8 cellular contexts compared by ENCODE assay signal in the genomic region with DNA sequence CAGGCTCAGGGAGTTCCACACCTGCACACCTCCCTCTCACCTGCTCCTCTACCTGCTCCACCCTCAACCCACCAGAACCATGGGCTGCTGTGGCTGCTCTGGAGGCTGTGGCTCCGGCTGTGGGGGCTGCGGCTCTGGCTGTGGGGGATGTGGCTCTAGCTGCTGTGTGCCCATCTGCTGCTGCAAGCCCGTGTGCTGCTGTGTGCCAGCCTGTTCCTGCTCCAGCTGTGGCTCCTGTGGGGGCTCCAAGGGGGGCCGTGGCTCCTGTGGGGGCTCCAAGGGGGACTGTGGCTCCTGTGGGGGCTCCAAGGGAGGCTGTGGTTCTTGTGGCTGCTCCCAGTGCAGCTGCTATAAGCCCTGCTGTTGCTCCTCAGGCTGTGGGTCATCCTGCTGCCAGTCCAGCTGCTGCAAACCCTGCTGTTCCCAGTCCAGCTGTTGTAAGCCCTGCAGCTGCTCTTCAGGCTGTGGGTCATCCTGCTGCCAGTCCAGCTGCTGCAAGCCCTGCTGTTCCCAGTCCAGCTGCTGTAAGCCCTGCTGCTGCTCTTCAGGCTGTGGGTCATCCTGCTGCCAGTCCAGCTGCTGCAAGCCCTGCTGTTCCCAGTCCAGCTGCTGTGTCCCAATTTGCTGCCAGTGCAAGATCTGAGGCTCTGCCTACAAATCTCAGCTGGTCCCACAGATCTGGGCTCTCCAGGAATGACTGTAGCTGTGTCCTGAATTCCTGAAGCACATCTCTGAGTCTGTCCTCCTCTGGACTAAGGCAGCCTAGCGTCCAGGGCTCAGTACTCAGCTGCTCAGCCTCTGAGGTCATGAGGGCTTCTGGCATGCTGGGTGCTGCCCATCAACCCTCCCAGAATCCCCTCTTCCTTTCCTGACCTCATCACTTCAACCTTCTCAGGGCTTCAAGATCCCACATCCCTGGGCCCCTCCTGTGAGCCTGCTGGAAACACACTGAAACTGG. TPM values are rescaled to one million over a fixed set of nuclear protein-coding genes. Genes with fewer than 3 reads are reported as not detected.
"Had no signal": no experiment of that assay in that cellular context is flagged by ENCODE, and none has a peak within 500 bp of the region (broad histone marks: within the 10 kb centered on the region; RNA-seq: fewer than 3 reads in every experiment).

A gene with protein sequence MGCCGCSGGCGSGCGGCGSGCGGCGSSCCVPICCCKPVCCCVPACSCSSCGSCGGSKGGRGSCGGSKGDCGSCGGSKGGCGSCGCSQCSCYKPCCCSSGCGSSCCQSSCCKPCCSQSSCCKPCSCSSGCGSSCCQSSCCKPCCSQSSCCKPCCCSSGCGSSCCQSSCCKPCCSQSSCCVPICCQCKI (plus strand): TSS at position 49 of the 958 bp plus-strand sequence. CDS start 31 bp downstream, at position 80.

RNA-seq across cellular contexts. Expression of the gene that starts here (rescaled TPM):
- total RNA-seq: activated CD4-positive, alpha-beta memory T cell treated with anti-CD3 and anti-CD28 coated beads for 36 hours; activated naive CD4-positive, alpha-beta T cell treated with anti-CD3 and anti-CD28 coated beads for 36 hours; cardiac muscle cell; MCF 10A; OCI-LY7; Right ventricle myocardium inferior; T-helper 2 cell treated with Interferon-gamma antibody and Interleukin-4, amounts not matched to agents 100 ng/mL and 5 ng/mL, for 36 hours had no signal
- polyA plus RNA-seq: cardiac muscle cell, SK-N-SH had no signal
